Comparison of ENCODE assay signal across 1 cellular context in the genomic region with DNA sequence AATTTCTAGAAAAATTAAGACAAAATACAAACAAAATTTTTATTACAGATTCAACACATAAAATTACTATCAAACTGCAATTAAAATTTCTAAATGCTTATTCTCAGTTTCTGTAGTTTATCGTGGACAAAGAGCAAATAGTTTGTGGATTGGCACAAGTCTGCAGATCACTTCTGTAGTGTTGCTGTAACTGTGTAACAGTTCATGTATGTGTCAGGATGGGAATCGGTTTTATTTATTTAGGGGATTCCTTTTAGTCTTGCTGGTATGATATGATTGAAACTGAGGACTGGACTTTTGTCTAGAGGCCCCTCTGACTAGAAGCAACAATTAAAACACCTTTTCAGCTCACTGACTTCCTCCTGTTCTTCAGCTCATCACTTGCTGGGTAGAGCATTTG.
TF ChIP-seq lines count a peak whose summit lies in the region.

No MANE protein-coding gene starts in this region.

TF ChIP-seq in WTC11, 78 proteins besides CTCF, POLR2A, EP300 and RAD21 (continued from another document):
- TF ChIP-seq, protein P1, sequence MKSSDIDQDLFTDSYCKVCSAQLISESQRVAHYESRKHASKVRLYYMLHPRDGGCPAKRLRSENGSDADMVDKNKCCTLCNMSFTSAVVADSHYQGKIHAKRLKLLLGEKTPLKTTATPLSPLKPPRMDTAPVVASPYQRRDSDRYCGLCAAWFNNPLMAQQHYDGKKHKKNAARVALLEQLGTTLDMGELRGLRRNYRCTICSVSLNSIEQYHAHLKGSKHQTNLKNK (CRISPR knock-in tag; IDR thresholded peaks at IDR 0.05) = no peak
- TF ChIP-seq ZNF138 (CRISPR knock-in tag; conservative IDR thresholded peaks at IDR 0.05) (no peak), ETV6 (CRISPR knock-in tag; IDR thresholded peaks at IDR 0.05) (no peak), GRHL2 (CRISPR knock-in tag; IDR thresholded peaks at IDR 0.05; ENCODE audit: insufficient replicate concordance, severe bottlenecking) (no peak)
- TF ChIP-seq, protein P2, sequence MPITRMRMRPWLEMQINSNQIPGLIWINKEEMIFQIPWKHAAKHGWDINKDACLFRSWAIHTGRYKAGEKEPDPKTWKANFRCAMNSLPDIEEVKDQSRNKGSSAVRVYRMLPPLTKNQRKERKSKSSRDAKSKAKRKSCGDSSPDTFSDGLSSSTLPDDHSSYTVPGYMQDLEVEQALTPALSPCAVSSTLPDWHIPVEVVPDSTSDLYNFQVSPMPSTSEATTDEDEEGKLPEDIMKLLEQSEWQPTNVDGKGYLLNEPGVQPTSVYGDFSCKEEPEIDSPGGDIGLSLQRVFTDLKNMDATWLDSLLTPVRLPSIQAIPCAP (CRISPR knock-in tag; IDR thresholded peaks at IDR 0.05) = no peak
- TF ChIP-seq, protein P3, sequence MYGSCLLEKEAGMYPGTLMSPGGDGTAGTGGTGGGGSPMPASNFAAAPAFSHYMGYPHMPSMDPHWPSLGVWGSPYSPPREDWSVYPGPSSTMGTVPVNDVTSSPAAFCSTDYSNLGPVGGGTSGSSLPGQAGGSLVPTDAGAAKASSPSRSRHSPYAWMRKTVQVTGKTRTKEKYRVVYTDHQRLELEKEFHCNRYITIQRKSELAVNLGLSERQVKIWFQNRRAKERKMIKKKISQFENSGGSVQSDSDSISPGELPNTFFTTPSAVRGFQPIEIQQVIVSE (CRISPR knock-in tag; IDR thresholded peaks at IDR 0.05; ENCODE audit: borderline replicate concordance) = no peak
- TF ChIP-seq, protein P4, sequence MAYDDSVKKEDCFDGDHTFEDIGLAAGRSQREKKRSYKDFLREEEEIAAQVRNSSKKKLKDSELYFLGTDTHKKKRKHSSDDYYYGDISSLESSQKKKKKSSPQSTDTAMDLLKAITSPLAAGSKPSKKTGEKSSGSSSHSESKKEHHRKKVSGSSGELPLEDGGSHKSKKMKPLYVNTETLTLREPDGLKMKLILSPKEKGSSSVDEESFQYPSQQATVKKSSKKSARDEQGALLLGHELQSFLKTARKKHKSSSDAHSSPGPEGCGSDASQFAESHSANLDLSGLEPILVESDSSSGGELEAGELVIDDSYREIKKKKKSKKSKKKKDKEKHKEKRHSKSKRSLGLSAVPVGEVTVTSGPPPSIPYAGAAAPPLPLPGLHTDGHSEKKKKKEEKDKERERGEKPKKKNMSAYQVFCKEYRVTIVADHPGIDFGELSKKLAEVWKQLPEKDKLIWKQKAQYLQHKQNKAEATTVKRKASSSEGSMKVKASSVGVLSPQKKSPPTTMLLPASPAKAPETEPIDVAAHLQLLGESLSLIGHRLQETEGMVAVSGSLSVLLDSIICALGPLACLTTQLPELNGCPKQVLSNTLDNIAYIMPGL (CRISPR knock-in tag; IDR thresholded peaks at IDR 0.05) = no peak
- TF ChIP-seq, protein P5, sequence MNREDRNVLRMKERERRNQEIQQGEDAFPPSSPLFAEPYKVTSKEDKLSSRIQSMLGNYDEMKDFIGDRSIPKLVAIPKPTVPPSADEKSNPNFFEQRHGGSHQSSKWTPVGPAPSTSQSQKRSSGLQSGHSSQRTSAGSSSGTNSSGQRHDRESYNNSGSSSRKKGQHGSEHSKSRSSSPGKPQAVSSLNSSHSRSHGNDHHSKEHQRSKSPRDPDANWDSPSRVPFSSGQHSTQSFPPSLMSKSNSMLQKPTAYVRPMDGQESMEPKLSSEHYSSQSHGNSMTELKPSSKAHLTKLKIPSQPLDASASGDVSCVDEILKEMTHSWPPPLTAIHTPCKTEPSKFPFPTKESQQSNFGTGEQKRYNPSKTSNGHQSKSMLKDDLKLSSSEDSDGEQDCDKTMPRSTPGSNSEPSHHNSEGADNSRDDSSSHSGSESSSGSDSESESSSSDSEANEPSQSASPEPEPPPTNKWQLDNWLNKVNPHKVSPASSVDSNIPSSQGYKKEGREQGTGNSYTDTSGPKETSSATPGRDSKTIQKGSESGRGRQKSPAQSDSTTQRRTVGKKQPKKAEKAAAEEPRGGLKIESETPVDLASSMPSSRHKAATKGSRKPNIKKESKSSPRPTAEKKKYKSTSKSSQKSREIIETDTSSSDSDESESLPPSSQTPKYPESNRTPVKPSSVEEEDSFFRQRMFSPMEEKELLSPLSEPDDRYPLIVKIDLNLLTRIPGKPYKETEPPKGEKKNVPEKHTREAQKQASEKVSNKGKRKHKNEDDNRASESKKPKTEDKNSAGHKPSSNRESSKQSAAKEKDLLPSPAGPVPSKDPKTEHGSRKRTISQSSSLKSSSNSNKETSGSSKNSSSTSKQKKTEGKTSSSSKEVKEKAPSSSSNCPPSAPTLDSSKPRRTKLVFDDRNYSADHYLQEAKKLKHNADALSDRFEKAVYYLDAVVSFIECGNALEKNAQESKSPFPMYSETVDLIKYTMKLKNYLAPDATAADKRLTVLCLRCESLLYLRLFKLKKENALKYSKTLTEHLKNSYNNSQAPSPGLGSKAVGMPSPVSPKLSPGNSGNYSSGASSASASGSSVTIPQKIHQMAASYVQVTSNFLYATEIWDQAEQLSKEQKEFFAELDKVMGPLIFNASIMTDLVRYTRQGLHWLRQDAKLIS (CRISPR knock-in tag; IDR thresholded peaks at IDR 0.05; ENCODE audit: borderline replicate concordance) = no peak
